8 cellular contexts compared by ENCODE assay signal in genomic region chr11:11157201-11157600, GRCh38.
DNase-seq lines count a peak whose midpoint lies in the region; ATAC-seq, FAIRE-seq and TF ChIP-seq lines count a peak whose summit lies in the region.

No MANE protein-coding gene starts in this region.

- intact Hi-C loops in CD4-positive, alpha-beta memory T cell (cut with micrococcal nuclease), result loop anchor here (1.0 to 10.0 kb wide), 6 partner anchors 82 to 630 kb away; no protein-coding TSS in a partner anchor
- intact Hi-C loops in prostate gland (cut with DNase I), result loop anchor here (5.0 kb wide), 1 partner anchor 120 kb away; no protein-coding TSS in a partner anchor

- no peaks in the 10 kb centered on the region for H4K20me1 ChIP-seq in H1 (replicated peaks in 1 of 2; ENCODE audit: control insufficient read depth in 1 of 2, insufficient read depth in 2 of 2, low read length in 2 of 2)

- H3K27ac ChIP-seq in CD4-positive, alpha-beta memory T cell (ENCODE audit: low read depth, low read length), result no peak overlapping the region
- H3K27ac ChIP-seq in HL-60 (replicated peaks), result no peak overlapping the region
- no peak overlapping the region for H3K27ac ChIP-seq in WERI-Rb-1
- no peak overlapping the region for H3K27ac ChIP-seq in H1 (ENCODE audit: low read depth, low read length)
- no peak overlapping the region for H3K27ac ChIP-seq in prostate gland

- no peaks in the 10 kb centered on the region for H3K27me3 Mint-ChIP-seq in CD4-positive, alpha-beta memory T cell

- H3K56ac ChIP-seq in H1 (replicated peaks; ENCODE audit: insufficient read length, low read depth, low read length), result no peak overlapping the region

- H2AK5ac ChIP-seq in H1 (ENCODE audit: low read depth, low read length), result no peak overlapping the region

- no peak overlapping the region for H2AFZ ChIP-seq in H1 (ENCODE audit: low read length)

- in situ Hi-C loops in G401 (cut with HindIII; ENCODE audit: low sequenced_read_pairs), result no loop called here

- no peak for TF ChIP-seq EP300 in H1 (IDR thresholded peaks at IDR 0.05; ENCODE audit: borderline replicate concordance in 1 of 2, low read depth in 2 of 2, low read length in 2 of 2)

- no peak overlapping the region for H3K9ac ChIP-seq in H1 (replicated peaks in 1 of 4; ENCODE audit: extremely low read depth in 1 of 4, low read depth in 3 of 4, low read length in 3 of 4)

- H4K5ac ChIP-seq in H1 (ENCODE audit: insufficient read length, low read depth, low read length), result no peak overlapping the region

- no peak overlapping the region for H3K18ac ChIP-seq in H1 (ENCODE audit: extremely low read depth, low read length)

- no peak overlapping the region for H3K4me3 ChIP-seq in CD4-positive, alpha-beta memory T cell (ENCODE audit: low read length in 2 of 2)
- H3K4me3 ChIP-seq in HL-60 (replicated peaks; ENCODE audit: insufficient read depth, low read length) (no peak overlapping the region), WERI-Rb-1 (ENCODE audit: low read depth, low read length) (no peak overlapping the region), H1 (ENCODE audit: extremely low read depth in 1 of 4, insufficient read depth in 2 of 4, low read depth in 3 of 4, low read length in 4 of 4) (no peak overlapping the region), prostate gland (no peak overlapping the region)

- peak; percentile 46 to 66 (median 60) for DNase-seq in CD4-positive, alpha-beta memory T cell
- DNase-seq in HL-60 (ENCODE audit: low read depth in 1 of 2, low spot score in 1 of 2) (peak in 1 of 2 experiments; percentile 46), WERI-Rb-1 (peak; percentile 43), H1 (ENCODE audit: low read depth in 1 of 2, low spot score in 2 of 2) (no peak), prostate gland (ENCODE audit: low spot score) (no peak), G401 (ENCODE audit: low spot score) (no peak), NCI-H2029 treated with DMSO at 0.1 percent for 48 hours (lab: John Stamatoyannopoulos, UW) (no peak)

- no peak overlapping the region for H2BK120ac ChIP-seq in H1 (replicated peaks; ENCODE audit: low read depth, low read length)

- H2BK15ac ChIP-seq in H1 (ENCODE audit: low read length), result no peak overlapping the region

- no peak overlapping the region for H3K23ac ChIP-seq in H1 (ENCODE audit: insufficient read length)

- CTCF ChIA-PET in CD4-positive, alpha-beta memory T cell (lab: Charles Lee; ENCODE audit: partially characterized antibody), result interaction anchor here (0.7 to 13.5 kb wide), 23 partner anchors 8 to 630 kb away, joined by 3 to 339 read pairs (median 6); no protein-coding TSS in a partner anchor
- CTCF ChIA-PET in H1 (lab: Charles Lee; ENCODE audit: partially characterized antibody), result interaction anchor here (0.5 to 6.9 kb wide), 56 partner anchors 10 to 718 kb away, joined by 3 to 68 read pairs (median 4); no protein-coding TSS in a partner anchor

- no peak overlapping the region for H3K4me2 ChIP-seq in H1 (ENCODE audit: insufficient read depth in 1 of 2, low read depth in 2 of 2, low read length in 2 of 2)

- TF ChIP-seq CTCF in HL-60 (IDR thresholded peaks at IDR 0.05; ENCODE audit: insufficient read depth, low read length) (peak; percentile 31), WERI-Rb-1 (IDR thresholded peaks at IDR 0.05; ENCODE audit: low read depth, low read length) (peak; percentile 77), H1 (IDR thresholded peaks at IDR 0.05; ENCODE audit: control extremely low read depth in 1 of 3, insufficient read depth in 1 of 3, low read depth in 1 of 3, low read length in 3 of 3) (peak; percentile 51 to 64 (median 60)), prostate gland (IDR thresholded peaks at IDR 0.05) (peak in 3 of 4 experiments; percentile 35 to 50 (median 37))

- H3K9me3 Mint-ChIP-seq in CD4-positive, alpha-beta memory T cell, result peaks cover 0 to 4% (median 0%) of the 10 kb centered on the region in 8 donors

- H3K27ac Mint-ChIP-seq in CD4-positive, alpha-beta memory T cell, result peak overlapping the region in 5 of 7 donors; percentile 87 to 94 (median 89)

- H2BK20ac ChIP-seq in H1 (ENCODE audit: low read length), result no peak overlapping the region

- no peaks in the 10 kb centered on the region for H3K36me3 ChIP-seq in CD4-positive, alpha-beta memory T cell (ENCODE audit: insufficient read depth, low read length)
- H3K36me3 ChIP-seq in WERI-Rb-1, result no peaks in the 10 kb centered on the region
- H3K36me3 ChIP-seq in H1 (ENCODE audit: control insufficient read depth in 2 of 4, insufficient read depth in 4 of 4, low read length in 3 of 4), result no peaks in the 10 kb centered on the region
- no peaks in the 10 kb centered on the region for H3K36me3 ChIP-seq in prostate gland

- peaks cover 4 to 7% of the 10 kb centered on the region in 2 donors for H3K36me3 Mint-ChIP-seq in CD4-positive, alpha-beta memory T cell

- no peaks in the 10 kb centered on the region for H3K9me3 ChIP-seq in CD4-positive, alpha-beta memory T cell (ENCODE audit: control insufficient read depth in 1 of 2, low read length in 2 of 2)
- H3K9me3 ChIP-seq in WERI-Rb-1 (ENCODE audit: severe bottlenecking) (no peaks in the 10 kb centered on the region), H1 (ENCODE audit: insufficient read depth in 2 of 2, low read depth in 1 of 2, low read length in 1 of 2) (no peaks in the 10 kb centered on the region), prostate gland (no peaks in the 10 kb centered on the region)

- H3K27me3 ChIP-seq in CD4-positive, alpha-beta memory T cell (ENCODE audit: insufficient read depth, low read length), result no peaks in the 10 kb centered on the region
- H3K27me3 ChIP-seq in HL-60 (ENCODE audit: insufficient read depth, poor library complexity, severe bottlenecking) (no peaks in the 10 kb centered on the region), WERI-Rb-1 (ENCODE audit: insufficient read depth, low read depth, severe bottlenecking) (no peaks in the 10 kb centered on the region), H1 (replicated peaks in 1 of 4; ENCODE audit: control insufficient read depth in 3 of 4, extremely low read depth in 1 of 4, insufficient read depth in 3 of 4, low read length in 3 of 4) (no peaks in the 10 kb centered on the region), prostate gland (replicated peaks; ENCODE audit: insufficient read depth) (no peaks in the 10 kb centered on the region)

- no peak overlapping the region for H2BK5ac ChIP-seq in H1 (ENCODE audit: low read depth, low read length)

- H4K91ac ChIP-seq in H1 (replicated peaks; ENCODE audit: insufficient read length, low read length), result no peak overlapping the region

- peak overlapping the region in 4 of 8 donors; percentile 51 to 88 (median 86) for H3K4me3 Mint-ChIP-seq in CD4-positive, alpha-beta memory T cell

- no peaks in the 10 kb centered on the region for H3K79me1 ChIP-seq in H1 (ENCODE audit: low read depth, low read length)

- H3K4ac ChIP-seq in H1 (replicated peaks; ENCODE audit: insufficient read length, low read depth, low read length), result no peak overlapping the region

- H2BK12ac ChIP-seq in H1 (ENCODE audit: low read depth, low read length), result no peak overlapping the region

- H3K79me2 ChIP-seq in H1 (ENCODE audit: control insufficient read depth in 1 of 2, insufficient read depth in 2 of 2, low read length in 2 of 2), result no peaks in the 10 kb centered on the region

- H3K23me2 ChIP-seq in H1 (ENCODE audit: low read depth, low read length), result no peaks in the 10 kb centered on the region; the same call in 1 of the 2 replicates

- FAIRE-seq in H1 (lab: Jason Lieb, UNC), result no peak

- H3K4me1 ChIP-seq in CD4-positive, alpha-beta memory T cell (ENCODE audit: insufficient read depth, low read length), result peaks cover 35% of the 10 kb centered on the region
- peaks cover 0 to 2% (median 0%) of the 10 kb centered on the region in 4 experiments; a peak in 2 of 7 replicates for H3K4me1 ChIP-seq in H1 (replicated peaks in 1 of 4; ENCODE audit: control insufficient read depth in 3 of 4, insufficient read depth in 4 of 4, low read length in 3 of 4)
- H3K4me1 ChIP-seq in prostate gland (replicated peaks), result no peaks in the 10 kb centered on the region

- TF ChIP-seq RAD21 in H1 (IDR thresholded peaks at IDR 0.05 in 1 of 2, conservative IDR thresholded peaks at IDR 0.05 in 1 of 2; ENCODE audit: low read depth in 2 of 2, low read length in 2 of 2), result peak; percentile 45 to 56

- TF ChIP-seq POLR2A in H1 (IDR thresholded peaks at IDR 0.05; ENCODE audit: control extremely low read depth in 1 of 2, low read depth in 2 of 2, low read length in 2 of 2) (no peak), prostate gland (IDR thresholded peaks at IDR 0.05) (no peak)

- POLR2A ChIA-PET in CD4-positive, alpha-beta memory T cell (lab: Charles Lee; ENCODE audit: partially characterized antibody), result interaction anchor here (0.5 to 2.9 kb wide), 6 partner anchors 8 to 220 kb away, joined by 3 to 20 read pairs (median 11); no protein-coding TSS in a partner anchor
- POLR2A ChIA-PET in H1 (lab: Charles Lee; ENCODE audit: partially characterized antibody), result no interaction called here

- no peak overlapping the region for H3K14ac ChIP-seq in H1 (ENCODE audit: insufficient read length)

- 83% methylated on average over 7 of the region's 7 CpGs; no CpG with 5 or more reads in 1 of the 2 experiments for WGBS in H1 (ENCODE audit: extremely low coverage in 1 of 2, insufficient coverage in 1 of 2, insufficient read length in 1 of 2, insufficient replicate concordance in 2 of 2, low coverage in 1 of 2, low lambda C conversion rate in 2 of 2, missing lambda C conversion rate in 1 of 2), 2 experiments
- WGBS in prostate gland, result 92% methylated on average over 7 of the region's 7 CpGs

- ATAC-seq in HG03520 (IDR thresholded peaks at IDR 0.05; ENCODE audit: unreplicated experiment), result no peak

- peaks cover 21 to 49% (median 30%) of the 10 kb centered on the region in 4 donors for H3K4me1 Mint-ChIP-seq in CD4-positive, alpha-beta memory T cell

- H4K8ac ChIP-seq in H1 (ENCODE audit: extremely low read depth, insufficient read depth, low read length), result no peak overlapping the region

TF ChIP-seq in H1, 55 proteins besides CTCF, POLR2A, EP300 and RAD21:
- TF ChIP-seq YY1 (IDR thresholded peaks at IDR 0.05; ENCODE audit: low read depth, low read length), result no peak
- no peak for TF ChIP-seq TCF12 (IDR thresholded peaks at IDR 0.05; ENCODE audit: low read depth, low read length)
- TF ChIP-seq JUND (IDR thresholded peaks at IDR 0.05; ENCODE audit: low read length), result no peak

Comparison
In these comparisons a context has a peak if more than half of its experiments do, and no peak if none do; other contexts are left out.
1. DNase-seq: peak in CD4-positive, alpha-beta memory T cell (5 of 5) and WERI-Rb-1 (single experiment); none in H1 (0 of 2), prostate gland (single experiment), G401 (single experiment) and NCI-H2029 treated with DMSO at 0.1 percent for 48 hours (single experiment).
2. Peak in every context shown above with its lines, with median percentiles within 50 percentile points of each other: CTCF ChIP-seq.